In the genomic region with DNA sequence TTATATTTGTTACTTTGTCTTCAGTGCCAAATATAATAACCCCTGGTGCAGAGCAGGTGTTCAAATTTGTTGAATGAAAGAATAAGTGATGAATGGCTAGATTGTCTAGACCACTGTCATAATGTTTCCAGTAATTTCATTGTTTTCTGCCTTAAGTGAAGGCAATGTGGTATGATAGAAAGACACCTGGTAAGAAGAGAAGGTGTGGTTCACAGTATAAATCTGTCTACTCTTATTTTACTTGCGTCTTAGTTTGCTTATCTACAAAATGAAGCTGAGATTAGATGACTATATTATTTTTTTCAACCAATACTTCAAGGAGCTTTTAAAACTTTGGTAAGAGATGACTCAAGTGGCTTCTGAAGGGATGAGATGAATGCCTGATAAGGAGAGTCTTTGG, we compare ENCODE assay signal across 20 cellular contexts.
"Had no signal": no experiment of that assay in that cellular context is flagged by ENCODE, and none has a peak within 500 bp of the region (broad histone marks: within the 10 kb centered on the region; RNA-seq: fewer than 3 reads in every experiment).

No MANE protein-coding gene starts in this region.

- H3K36me3 Mint-ChIP-seq: activated naive CD4-positive, alpha-beta T cell treated with anti-CD3 and anti-CD28 coated beads, Interleukin-2, amount 50 U/mL, for 72 hours; immature natural killer cell; memory B cell; naive B cell had no signal

- DNase-seq: activated CD4-positive, alpha-beta T cell treated with anti-CD3 and anti-CD28 coated beads for 36 hours; activated CD4-positive, alpha-beta T cell treated with anti-CD3 and anti-CD28 coated beads, Interleukin-2, amount 50 U/mL, for 48 hours; activated gamma-delta T cell treated with Interleukin-2 at 50 U/mL for 16 hours; adrenal gland; dermis blood vessel endothelial cell; effector memory CD8-positive, alpha-beta T cell; immature natural killer cell; left ventricle myocardium superior; mucosa of descending colon; naive B cell; stimulated activated CD4-positive, alpha-beta T cell treated with anti-CD3 and anti-CD28 coated beads, Interleukin-12 subunit alpha, Interleukin-12 subunit beta, amount 100 ng/mL, for 4 hours; stimulated activated CD4-positive, alpha-beta T cell treated with anti-CD3 and anti-CD28 coated beads, Interleukin-1b, Interleukin-23, amount 100 ng/mL, for 48 hours; stimulated activated naive CD4-positive, alpha-beta T cell treated with Interleukin-2 at 50 U/mL for 16 hours; tibial artery; uterus had no signal

- H3K27me3 ChIP-seq: adrenal gland, tibial artery, uterus had no signal

- H3K4me3 ChIP-seq: adrenal gland, mucosa of descending colon, tibial artery, uterus had no signal

- H3K36me3 ChIP-seq: adrenal gland, tibial artery, uterus had no signal

- H3K9me3 Mint-ChIP-seq: memory B cell had no signal

- H3K27me3 Mint-ChIP-seq: effector memory CD8-positive, alpha-beta T cell; progenitor cell of endocrine pancreas had no signal

- H3K9me3 ChIP-seq: adrenal gland, mucosa of descending colon, tibial artery, uterus had no signal

- FAIRE-seq: TTC549 had no signal

- H3K4me1 ChIP-seq: adrenal gland, uterus had no signal

- H3K27ac ChIP-seq: adrenal gland, tibial artery, uterus had no signal

- H3K4me3 Mint-ChIP-seq: activated CD4-positive, alpha-beta T cell treated with anti-CD3 and anti-CD28 coated beads for 36 hours; effector memory CD8-positive, alpha-beta T cell; immature natural killer cell; memory B cell; naive B cell; neural crest cell had no signal

- H3K4me1 Mint-ChIP-seq: activated CD4-positive, alpha-beta T cell treated with anti-CD3 and anti-CD28 coated beads for 36 hours; immature natural killer cell; memory B cell; naive B cell had no signal

- H3K27ac Mint-ChIP-seq: activated CD4-positive, alpha-beta T cell treated with anti-CD3 and anti-CD28 coated beads for 36 hours; activated naive CD4-positive, alpha-beta T cell treated with anti-CD3 and anti-CD28 coated beads, Interleukin-2, amount 50 U/mL, for 72 hours; effector memory CD8-positive, alpha-beta T cell; immature natural killer cell; memory B cell; naive B cell; progenitor cell of endocrine pancreas had no signal
